In genomic region chr21:32065654-32066053, GRCh38 we compare ENCODE assay signal across 25 cellular contexts.
"Had no signal": no experiment of that assay in that cellular context is flagged by ENCODE, and none has a peak within 500 bp of the region (broad histone marks: within the 10 kb centered on the region; RNA-seq: fewer than 3 reads in every experiment).

No MANE protein-coding gene starts in this region.

- ATAC-seq: activated T-cell treated with anti-CD3 and anti-CD28 coated beads, Interleukin-2, amount 50 U/mL, for 72 hours; WTC11 had no signal

- H3K4me1 ChIP-seq: adrenal gland had no signal

- DNase-seq: activated CD4-positive, alpha-beta memory T cell treated with anti-CD3 and anti-CD28 coated beads for 36 hours; activated CD4-positive, alpha-beta T cell treated with anti-CD3 and anti-CD28 coated beads, Interleukin-2, amount 10 ng/mL, durations not matched to agents 7 days and 5 days; activated CD4-positive, CD25-positive, alpha-beta regulatory T cell treated with anti-CD3 and anti-CD28 coated beads, Interleukin-2, amount 50 U/mL, for 72 hours; activated CD8-positive, alpha-beta memory T cell treated with anti-CD3 and anti-CD28 coated beads for 24 hours; activated gamma-delta T cell treated with Interleukin-2 at 50 U/mL for 16 hours; activated naive CD4-positive, alpha-beta T cell treated with anti-CD3 and anti-CD28 coated beads, Interleukin-2, amount 50 U/mL, for 16 hours; activated naive CD8-positive, alpha-beta T cell treated with anti-CD3 and anti-CD28 coated beads, Interleukin-2, amount 10 ng/mL, durations not matched to agents 7 days and 5 days; activated T-cell treated with anti-CD3 and anti-CD28 coated beads, Interleukin-2, amount 50 U/mL, for 72 hours; adrenal gland; anterior cingulate cortex; cerebellar nuclear complex; MM.1S; NCI-H1105; NCI-H1436; NCI-H1694 treated with DMSO at 0.1 percent for 48 hours; NCI-H2029 treated with DMSO at 0.1 percent for 48 hours; NCI-H345; NCI-H510A; NCI-H526 treated with DMSO at 0.1 percent for 48 hours; NCI-H82; PC-9; SHP77 treated with DMSO at 0.1 percent for 48 hours; SW 1271 had no signal

- H3K9me3 ChIP-seq: adrenal gland had no signal

- H3K4me3 ChIP-seq: adrenal gland, PC-9, SK-N-MC had no signal

- H3K36me3 ChIP-seq: adrenal gland had no signal

- H3K27ac ChIP-seq: adrenal gland, PC-9, SK-N-MC had no signal

- H3K27me3 ChIP-seq: adrenal gland had no signal
